8 cellular contexts compared by ENCODE assay signal in genomic region chr1:46466477-46467182, GRCh38. TPM values are rescaled to one million over a fixed set of nuclear protein-coding genes. Genes with fewer than 3 reads are reported as not detected.
DNase-seq lines count a peak whose midpoint lies in the region; ATAC-seq and TF ChIP-seq lines count a peak whose summit lies in the region.

No MANE protein-coding gene starts in this region.

- POLR2A ChIA-PET in CD8-positive, alpha-beta memory T cell (lab: Charles Lee) = no interaction called here

- no peak for ATAC-seq in GM19463 (IDR thresholded peaks at IDR 0.05; ENCODE audit: unreplicated experiment)
- no peak for ATAC-seq in GM19455 (IDR thresholded peaks at IDR 0.05; ENCODE audit: unreplicated experiment)

- H4K20me1 ChIP-seq in smooth muscle cell (ENCODE audit: low read depth) = no peaks in the 10 kb centered on the region

- DNase-seq in CD8-positive, alpha-beta memory T cell = no peak
- DNase-seq in NCI-H1105 treated with DMSO at 0.1 percent for 48 hours (lab: John Stamatoyannopoulos, UW) (peak; percentile 23), ascending aorta (ENCODE audit: low spot score in 2 of 2) (no peak), smooth muscle cell (lab: John Stamatoyannopoulos, UW; ENCODE audit: unreplicated experiment) (peak; percentile 30)
- no peak for DNase-seq in effector CD4-positive, alpha-beta T cell

- peaks cover 3% of the 10 kb centered on the region for H3F3A ChIP-seq in smooth muscle cell (ENCODE audit: low read depth)

- H3K9me3 ChIP-seq in CD8-positive, alpha-beta memory T cell (ENCODE audit: low read length) = no peaks in the 10 kb centered on the region
- H3K9me3 ChIP-seq in ascending aorta (no peaks in the 10 kb centered on the region), iPS-20b (ENCODE audit: insufficient read depth, low read depth, low read length) (no peaks in the 10 kb centered on the region), smooth muscle cell (replicated peaks; ENCODE audit: low read depth) (no peaks in the 10 kb centered on the region)

- H3K4me3 ChIP-seq in CD8-positive, alpha-beta memory T cell (ENCODE audit: low read length) = no peak overlapping the region
- H3K4me3 ChIP-seq in ascending aorta (peak overlapping the region; percentile 62 to 85), iPS-20b (ENCODE audit: low read length) (peak overlapping the region; percentile 67), smooth muscle cell (peak overlapping the region; percentile 72)

- H2AFZ ChIP-seq in smooth muscle cell (ENCODE audit: low read depth) = peak overlapping the region; percentile 98

- intact Hi-C loops in ascending aorta (cut with DNase I) = no loop called here

- H3K9ac ChIP-seq in iPS-20b (ENCODE audit: low read depth, low read length) = no peak overlapping the region
- H3K9ac ChIP-seq in smooth muscle cell (ENCODE audit: low read depth) = no peak overlapping the region

- no peaks in the 10 kb centered on the region for H3K36me3 Mint-ChIP-seq in CD8-positive, alpha-beta memory T cell

- CTCF ChIA-PET in CD8-positive, alpha-beta memory T cell (lab: Charles Lee) = no interaction called here

- TF ChIP-seq CTCF in ascending aorta (IDR thresholded peaks at IDR 0.05) (no peak), smooth muscle cell (IDR thresholded peaks at IDR 0.05; ENCODE audit: borderline replicate concordance, insufficient read depth, poor library complexity, severe bottlenecking) (no peak)

- no peaks in the 10 kb centered on the region for H3K79me2 ChIP-seq in smooth muscle cell (ENCODE audit: low read depth)

- H3K4me1 Mint-ChIP-seq in CD8-positive, alpha-beta memory T cell = peaks cover 7 to 12% (median 12%) of the 10 kb centered on the region in 3 donors

- WGBS in smooth muscle cell (ENCODE audit: low lambda C conversion rate) = 3% methylated on average over 64 of the region's 84 CpGs

- no peaks in the 10 kb centered on the region for H3K9me3 Mint-ChIP-seq in CD8-positive, alpha-beta memory T cell

- H3K27ac Mint-ChIP-seq in CD8-positive, alpha-beta memory T cell = no peak overlapping the region

- H3K27me3 ChIP-seq in CD8-positive, alpha-beta memory T cell (ENCODE audit: insufficient read depth, low read length, poor library complexity, severe bottlenecking) = peaks cover 22% of the 10 kb centered on the region
- H3K27me3 ChIP-seq in ascending aorta = no peaks in the 10 kb centered on the region
- peaks cover 100% of the 10 kb centered on the region for H3K27me3 ChIP-seq in iPS-20b (ENCODE audit: insufficient read depth, low read length)
- peaks cover 69% of the 10 kb centered on the region for H3K27me3 ChIP-seq in smooth muscle cell (ENCODE audit: low read depth)

- peaks cover 3% of the 10 kb centered on the region for H3K4me1 ChIP-seq in CD8-positive, alpha-beta memory T cell (ENCODE audit: insufficient read depth, low read length)
- H3K4me1 ChIP-seq in ascending aorta (peaks cover 5% of the 10 kb centered on the region in 2 donors), iPS-20b (ENCODE audit: insufficient read depth, low read length) (peaks cover 20% of the 10 kb centered on the region), smooth muscle cell (ENCODE audit: low read depth) (peaks cover 20% of the 10 kb centered on the region)

- H3K4me3 Mint-ChIP-seq in CD8-positive, alpha-beta memory T cell = peak overlapping the region; percentile 43 to 86 (median 77)

- H3K27ac ChIP-seq in CD8-positive, alpha-beta memory T cell (ENCODE audit: low read depth, low read length) = no peak overlapping the region
- H3K27ac ChIP-seq in ascending aorta = no peak overlapping the region
- no peak overlapping the region for H3K27ac ChIP-seq in iPS-20b (ENCODE audit: low read length)
- no peak overlapping the region for H3K27ac ChIP-seq in smooth muscle cell (ENCODE audit: low read depth)

- H3K27me3 Mint-ChIP-seq in CD8-positive, alpha-beta memory T cell = peaks cover 32 to 62% of the 10 kb centered on the region in 2 donors

- H3K4me2 ChIP-seq in smooth muscle cell = peak overlapping the region; percentile 98

- H3K36me3 ChIP-seq in CD8-positive, alpha-beta memory T cell (ENCODE audit: insufficient read depth, low read length) = no peaks in the 10 kb centered on the region
- H3K36me3 ChIP-seq in ascending aorta = no peaks in the 10 kb centered on the region
- H3K36me3 ChIP-seq in iPS-20b (ENCODE audit: insufficient read depth, low read depth, low read length) = no peaks in the 10 kb centered on the region
- H3K36me3 ChIP-seq in smooth muscle cell (ENCODE audit: low read depth) = no peaks in the 10 kb centered on the region

RNA-seq across cellular contexts. Expression of gene DMBX1, which starts 23.0 kb away (rescaled TPM):
- not detected for total RNA-seq in CD8-positive, alpha-beta memory T cell
- polyA plus RNA-seq in CD8-positive, alpha-beta memory T cell = not detected
- total RNA-seq in ascending aorta = not detected
- not detected in 2 replicates for total RNA-seq in smooth muscle cell
- polyA plus RNA-seq in smooth muscle cell = not detected in 2 replicates

Comparison
In these comparisons a context has a peak if more than half of its experiments do, and no peak if none do; other contexts are left out.
1. DNase-seq: peak in NCI-H1105 treated with DMSO at 0.1 percent for 48 hours (single experiment) and smooth muscle cell (single experiment); none in CD8-positive, alpha-beta memory T cell (0 of 5), ascending aorta (0 of 2) and effector CD4-positive, alpha-beta T cell (single experiment).